8 cellular contexts compared by ENCODE assay signal in genomic region chr20:3406481-3407425, GRCh38. TPM values are rescaled to one million over a fixed set of nuclear protein-coding genes. Genes with fewer than 3 reads are reported as not detected.
A peak's percentile ranks its signal among the peaks of the same experiment; 100 is the strongest.
DNase-seq lines count a peak whose midpoint lies in the region; ATAC-seq and TF ChIP-seq lines count a peak whose summit lies in the region.

No MANE protein-coding gene starts in this region.

- H3K36me3 ChIP-seq in HUES48 (ENCODE audit: control insufficient read depth, insufficient read depth, low read length) (no peaks in the 10 kb centered on the region), endocrine pancreas (ENCODE audit: control insufficient read depth, insufficient read depth, low read length) (no peaks in the 10 kb centered on the region)

- peaks cover 4% of the 10 kb centered on the region; the same call in 1 of the 2 replicates for H3K4me1 ChIP-seq in HUES48 (ENCODE audit: control insufficient read depth, insufficient read depth, low read length)
- H3K4me1 ChIP-seq in endocrine pancreas (ENCODE audit: control insufficient read depth, insufficient read depth, low read length): peaks cover 6% of the 10 kb centered on the region

- H3K4me3 ChIP-seq in HUES48 (ENCODE audit: low read depth, low read length): peak overlapping the region; percentile 76
- H3K4me3 ChIP-seq in endocrine pancreas (ENCODE audit: control insufficient read depth, insufficient read depth, low read length): peak overlapping the region; percentile 81

- H3K27me3 ChIP-seq in HUES48 (ENCODE audit: control insufficient read depth, insufficient read depth, low read length): peaks cover 11% of the 10 kb centered on the region; the same call in 1 of the 2 replicates
- no peaks in the 10 kb centered on the region for H3K27me3 ChIP-seq in endocrine pancreas (ENCODE audit: control insufficient read depth, insufficient read depth, low read length)

- no peak for TF ChIP-seq CTCF in VCaP (conservative IDR thresholded peaks at IDR 0.05)

- H3K9ac ChIP-seq in HUES48 (ENCODE audit: low read depth, low read length): peak overlapping the region; percentile 41
- peak overlapping the region; percentile 77 for H3K9ac ChIP-seq in endocrine pancreas (ENCODE audit: control insufficient read depth, insufficient read depth, low read length)

- no peak for ATAC-seq in GM18861 (IDR thresholded peaks at IDR 0.05; ENCODE audit: unreplicated experiment)

- H3K27ac ChIP-seq in HUES48 (ENCODE audit: low read depth, low read length) (peak overlapping the region; percentile 60), VCaP (peak overlapping the region; percentile 76), substantia nigra (ENCODE audit: low read depth, low read length, poor library complexity, severe bottlenecking) (peak overlapping the region; percentile 89)

- H3K9me3 ChIP-seq in HUES48 (ENCODE audit: control insufficient read depth, insufficient read depth, low read length): no peaks in the 10 kb centered on the region
- no peaks in the 10 kb centered on the region for H3K9me3 ChIP-seq in endocrine pancreas (ENCODE audit: control insufficient read depth, low read length)

- DNase-seq in EL (peak; percentile 61), lung microvascular endothelial cell (ENCODE audit: low read depth in 2 of 2) (peak; percentile 27 to 39), substantia nigra (lab: John Stamatoyannopoulos, UW) (peak in 39 of 49 donors; percentile 8 to 80 (median 57)), SHP77 (lab: John Stamatoyannopoulos, UW) (no peak)

RNA-seq across cellular contexts. Expression of gene DNAAF9, which starts 0.7 kb away (rescaled TPM):
- total RNA-seq in lung microvascular endothelial cell: 9.6 and 12.9 TPM in 2 replicates

Comparison
In these comparisons a context has a peak if more than half of its experiments do, and no peak if none do; other contexts are left out.
1. DNase-seq: peak in EL (single experiment), lung microvascular endothelial cell (2 of 2) and substantia nigra (39 of 49); none in SHP77 (0 of 2).
2. Peak in every context shown above with its lines, with median percentiles within 50 percentile points of each other: H3K27ac ChIP-seq.